8 cellular contexts compared by ENCODE assay signal in the genomic region with DNA sequence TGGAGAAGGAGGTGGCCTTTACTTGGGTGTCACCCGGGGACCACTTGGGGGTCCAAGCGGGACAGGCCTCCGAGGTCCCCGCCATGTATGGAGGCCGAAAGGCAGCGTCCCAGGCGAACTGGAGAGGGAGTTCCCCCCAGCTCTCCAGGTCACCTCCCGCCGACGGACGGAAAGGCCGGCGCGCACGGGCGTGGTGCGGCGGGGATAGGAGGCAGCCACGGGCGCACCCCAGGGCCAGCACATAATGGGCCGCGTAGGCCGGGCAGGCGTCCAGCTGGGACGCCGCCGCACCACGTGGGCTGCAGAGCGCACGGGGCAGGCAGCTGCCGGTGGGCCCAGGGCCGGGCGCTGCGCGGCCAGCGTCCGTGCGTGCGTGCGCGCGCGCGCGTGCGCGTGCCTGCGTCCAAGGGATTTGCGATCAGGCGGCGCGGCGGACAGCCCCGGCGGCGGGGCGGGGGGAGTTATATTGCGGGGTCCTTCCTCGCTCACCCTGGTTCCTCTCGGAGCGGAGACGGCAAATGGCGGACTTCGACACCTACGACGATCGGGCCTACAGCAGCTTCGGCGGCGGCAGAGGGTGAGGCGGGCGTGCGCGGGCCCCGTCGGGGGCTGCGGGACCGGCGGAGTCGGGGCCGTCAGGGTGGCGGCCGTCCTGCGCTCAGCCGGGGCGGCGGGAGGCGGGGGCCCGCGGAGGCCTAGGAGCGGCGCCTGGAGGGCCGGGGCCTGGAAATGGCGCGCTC. TPM values are rescaled to one million over a fixed set of nuclear protein-coding genes. Genes with fewer than 3 reads are reported as not detected.
A peak's percentile ranks its signal among the peaks of the same experiment; 100 is the strongest.
DNase-seq lines count a peak whose midpoint lies in the region; ATAC-seq, FAIRE-seq and TF ChIP-seq lines count a peak whose summit lies in the region.

EIF4H (plus strand) TSS at position 491 of the 740 bp plus-strand sequence; CDS start at position 519, 28 bp downstream.

- dilution Hi-C loops in endothelial cell of umbilical vein (cut with MboI; ENCODE audit: extremely low pct_ligation_motif_present, low sequenced_read_pairs) = no loop called here

- H3K79me2 ChIP-seq in OCI-LY3 (ENCODE audit: low read length) = peaks cover 59% of the 10 kb centered on the region
- H3K79me2 ChIP-seq in endothelial cell of umbilical vein (ENCODE audit: control insufficient read depth, insufficient read depth, low read length) = peaks cover 48% of the 10 kb centered on the region

- TF ChIP-seq CTCF in D721Med (IDR thresholded peaks at IDR 0.05; ENCODE audit: insufficient read depth, missing control alignments) (no peak), OCI-LY3 (IDR thresholded peaks at IDR 0.05; ENCODE audit: low read depth, low read length) (no peak), endothelial cell of umbilical vein (IDR thresholded peaks at IDR 0.05; ENCODE audit: extremely low read depth in 1 of 2, insufficient read depth in 1 of 2, low read depth in 1 of 2, low read length in 2 of 2) (no peak)

- H3K9me3 ChIP-seq in OCI-LY3 (ENCODE audit: insufficient read depth, low read length) = no peaks in the 10 kb centered on the region
- H3K9me3 ChIP-seq in endothelial cell of umbilical vein (replicated peaks; ENCODE audit: control insufficient read depth, insufficient read depth, low read length) = no peaks in the 10 kb centered on the region

- POLR2A ChIA-PET in endothelial cell of umbilical vein (lab: Charles Lee) = interaction anchor here (0.7 to 1.5 kb wide), 4 partner anchors 12 to 332 kb away, joined by 3 read pairs; partner anchors contain the start of gene METTL27

- peak; percentile 92 for TF ChIP-seq POLR2A in endothelial cell of umbilical vein (IDR thresholded peaks at IDR 0.05; ENCODE audit: low read depth, low read length)

- peak within 1 kb of the TSS; percentile 87 for H3K4me2 ChIP-seq in OCI-LY3 (ENCODE audit: low read length)
- peak within 1 kb of the TSS; percentile 85 for H3K4me2 ChIP-seq in endothelial cell of umbilical vein (ENCODE audit: insufficient read depth, low read length)

- H3K27ac ChIP-seq in OCI-LY3 (ENCODE audit: low read length) = peak within 1 kb of the TSS; percentile 61
- peak within 1 kb of the TSS; percentile 84 for H3K27ac ChIP-seq in endothelial cell of umbilical vein (ENCODE audit: insufficient read depth, low read depth, low read length)

- intact Hi-C loops in endothelial cell of umbilical vein (cut with micrococcal nuclease) = loop anchor here (1.0 to 5.0 kb wide), 4 partner anchors 11 to 107 kb away; no protein-coding TSS in a partner anchor

- peaks cover 24% of the 10 kb centered on the region for H3K36me3 ChIP-seq in OCI-LY3 (replicated peaks; ENCODE audit: low read depth, low read length)
- H3K36me3 ChIP-seq in endothelial cell of umbilical vein (ENCODE audit: control insufficient read depth in 2 of 2, extremely low read depth in 1 of 2, insufficient read depth in 2 of 2, low read length in 2 of 2) = no peaks in the 10 kb centered on the region

- peaks cover 41% of the 10 kb centered on the region for H3K4me1 ChIP-seq in OCI-LY3 (ENCODE audit: low read length)
- peaks cover 33% of the 10 kb centered on the region for H3K4me1 ChIP-seq in endothelial cell of umbilical vein (ENCODE audit: control insufficient read depth, extremely low read depth, insufficient read depth, low read length)

- H3K4me3 ChIP-seq in OCI-LY3 (ENCODE audit: low read length) (peak within 1 kb of the TSS; percentile 93), endothelial cell of umbilical vein (replicated peaks in 1 of 3; ENCODE audit: insufficient read depth in 1 of 3, low read depth in 1 of 3, low read length in 3 of 3) (peak within 1 kb of the TSS; percentile 72 to 98 (median 95))

- no TSS peak for BruUV-seq in endothelial cell of umbilical vein (replicated peaks; lab: Mats Ljungman, UMichigan)

- DNase-seq in D721Med (ENCODE audit: insufficient read length, low spot score) (peak; percentile 81), HuH-7.5 (ENCODE audit: low spot score) (peak; percentile 81), endothelial cell of umbilical vein (ENCODE audit: low read depth, low spot score) (peak; percentile 96), midbrain (lab: John Stamatoyannopoulos, UW) (peak; percentile 93)
- DNase-seq in activated CD8-positive, alpha-beta memory T cell treated with anti-CD3 and anti-CD28 coated beads, Interleukin-2, amount 50 U/mL, for 48 hours = peak; percentile 99
- DNase-seq in stimulated activated CD8-positive, alpha-beta memory T cell treated with anti-CD3 and anti-CD28 coated beads, Interleukin-15, amount 100 ng/mL, for 48 hours (ENCODE audit: low read depth in 2 of 2) = peak; percentile 89 to 90

- CTCF ChIA-PET in endothelial cell of umbilical vein (lab: Charles Lee) = interaction anchor here (0.6 to 2.5 kb wide), 6 partner anchors 10 to 91 kb away, joined by 3 to 14 read pairs (median 6); partner anchors contain the start of gene LIMK1

- no peaks in the 10 kb centered on the region for H3K9me1 ChIP-seq in endothelial cell of umbilical vein (replicated peaks; ENCODE audit: control insufficient read depth, extremely low read depth, insufficient read depth, low read length)

- peak; percentile 63 for ATAC-seq in GM21526 (IDR thresholded peaks at IDR 0.05; ENCODE audit: low FRiP score, unreplicated experiment)

- no peak for FAIRE-seq in D721Med (lab: Jason Lieb, UNC)
- FAIRE-seq in endothelial cell of umbilical vein (lab: Jason Lieb, UNC) = peak; percentile 87

- H4K20me1 ChIP-seq in OCI-LY3 (ENCODE audit: insufficient read depth, low read length) (peaks cover 43% of the 10 kb centered on the region), endothelial cell of umbilical vein (replicated peaks; ENCODE audit: control insufficient read depth, extremely low read depth, insufficient read depth, low read length) (no peaks in the 10 kb centered on the region)

- peak within 1 kb of the TSS; percentile 91 for H3K9ac ChIP-seq in OCI-LY3 (ENCODE audit: low read length)
- H3K9ac ChIP-seq in endothelial cell of umbilical vein (replicated peaks; ENCODE audit: extremely low read depth, insufficient read depth, low read length) = peak within 1 kb of the TSS; percentile 99

- H3K27me3 ChIP-seq in OCI-LY3 (ENCODE audit: low read depth, low read length) = no peaks in the 10 kb centered on the region
- no peaks in the 10 kb centered on the region for H3K27me3 ChIP-seq in endothelial cell of umbilical vein (ENCODE audit: control insufficient read depth in 2 of 2, insufficient read depth in 2 of 2, low read length in 2 of 2)

- peak within 1 kb of the TSS; percentile 68 for H2AFZ ChIP-seq in OCI-LY3 (ENCODE audit: low read depth, low read length)
- H2AFZ ChIP-seq in endothelial cell of umbilical vein (ENCODE audit: low read depth, low read length) = peak within 1 kb of the TSS; percentile 78

TF ChIP-seq in endothelial cell of umbilical vein, 7 proteins besides CTCF, POLR2A, EP300 and RAD21:
- TF ChIP-seq MAX (IDR thresholded peaks at IDR 0.05; ENCODE audit: insufficient read depth, insufficient read length) (peak; percentile 94), MYC (IDR thresholded peaks at IDR 0.05; ENCODE audit: low read depth, low read length) (peak; percentile 97), POLR2AphosphoS5 (IDR thresholded peaks at IDR 0.05; ENCODE audit: insufficient read depth, low read depth, low read length) (peak; percentile 97), EZH2 (IDR thresholded peaks at IDR 0.05; ENCODE audit: borderline replicate concordance, low read depth, low read length, severe bottlenecking) (no peak)

RNA-seq across cellular contexts. Expression of gene EIF4H, which starts in this region (rescaled TPM):
- total RNA-seq in endothelial cell of umbilical vein = 415 and 434 TPM in 2 replicates
- 334 and 406 TPM in 2 replicates for polyA plus RNA-seq in endothelial cell of umbilical vein
- 342 and 346 TPM in 2 replicates for polyA plus RNA-seq in endothelial cell of umbilical vein (2011; cell fraction: cytosol; rRNA removed)
- polyA plus RNA-seq in endothelial cell of umbilical vein (2011; cell fraction: nucleus; rRNA removed) = 236 and 266 TPM in 2 replicates
- 288 and 322 TPM in 2 replicates for polyA plus RNA-seq in endothelial cell of umbilical vein (2012)
- polyA minus RNA-seq in endothelial cell of umbilical vein = 356 and 377 TPM in 2 replicates
- 143 TPM for polyA minus RNA-seq in endothelial cell of umbilical vein (2011; cell fraction: cytosol; rRNA and poly(A)+ RNA removed)
- 129 and 131 TPM in 2 replicates for polyA minus RNA-seq in endothelial cell of umbilical vein (2011; cell fraction: nucleus; rRNA and poly(A)+ RNA removed)

Comparison
In these comparisons a context has a peak if more than half of its experiments do, and no peak if none do; other contexts are left out.
1. Peak in every context shown above with its lines: DNase-seq, ATAC-seq, H3K4me3 ChIP-seq and H3K27ac ChIP-seq.